ENCODE assay signal across 8 cellular contexts in genomic region chr1:51877434-51878306, GRCh38. TPM values are rescaled to one million over a fixed set of nuclear protein-coding genes. Genes with fewer than 3 reads are reported as not detected.
DNase-seq lines count a peak whose midpoint lies in the region; ATAC-seq and TF ChIP-seq lines count a peak whose summit lies in the region.

No MANE protein-coding gene starts in this region.

- WGBS in trophoblast cell (ENCODE audit: extremely low coverage, insufficient coverage, insufficient read length), result no CpG with 5 or more reads among the region's 20 CpGs

- H2BK5ac ChIP-seq in trophoblast cell (ENCODE audit: low read depth, low read length, poor library complexity), result peak overlapping the region; percentile 85

- peak overlapping the region; percentile 88 for H3K4me2 ChIP-seq in trophoblast cell (ENCODE audit: low read length)

- peaks cover 15% of the 10 kb centered on the region for H3K79me2 ChIP-seq in trophoblast cell (ENCODE audit: control insufficient read depth, insufficient read depth, low read length, poor library complexity)

- H4K91ac ChIP-seq in trophoblast cell (ENCODE audit: low read depth, low read length), result peak overlapping the region; percentile 84

- no peaks in the 10 kb centered on the region for H3K27me3 ChIP-seq in trophoblast cell (ENCODE audit: insufficient read depth, low read length)

- H4K12ac ChIP-seq in trophoblast cell (ENCODE audit: low read depth, low read length), result peak overlapping the region; percentile 84

- peaks cover 0 to 7% of the 10 kb centered on the region in 2 experiments for H3K4me1 ChIP-seq in trophoblast cell (ENCODE audit: control insufficient read depth in 1 of 2, insufficient read depth in 2 of 2, low read length in 2 of 2)

- peaks cover 1% of the 10 kb centered on the region for H3K9me3 ChIP-seq in trophoblast cell (ENCODE audit: insufficient read depth, low read depth, low read length)

- H3K79me1 ChIP-seq in trophoblast cell (ENCODE audit: low read length), result peaks cover 10% of the 10 kb centered on the region

- H2BK12ac ChIP-seq in trophoblast cell (ENCODE audit: low read length), result no peak overlapping the region

- H3K9ac ChIP-seq in trophoblast cell (ENCODE audit: low read length), result peak overlapping the region; percentile 88

- H3K4ac ChIP-seq in trophoblast cell (ENCODE audit: low read depth, low read length), result peak overlapping the region; percentile 88

- H3K27ac ChIP-seq in trophoblast cell (ENCODE audit: low read depth, low read length), result peak overlapping the region; percentile 88

- H2AFZ ChIP-seq in trophoblast cell (ENCODE audit: insufficient read depth, low read length, poor library complexity), result peak overlapping the region; percentile 92

- peaks cover 4 to 7% of the 10 kb centered on the region in 2 experiments for H3K36me3 ChIP-seq in trophoblast cell (ENCODE audit: control insufficient read depth in 1 of 2, insufficient read depth in 2 of 2, low read length in 2 of 2)

- peak overlapping the region; percentile 91 for H3K18ac ChIP-seq in trophoblast cell (ENCODE audit: low read length)

- peak overlapping the region; percentile 69 for H2BK120ac ChIP-seq in trophoblast cell (ENCODE audit: insufficient read depth, low read length, poor library complexity)

- H3K14ac ChIP-seq in trophoblast cell (ENCODE audit: low read length), result peak overlapping the region; percentile 83

- no peak overlapping the region for H3K23ac ChIP-seq in trophoblast cell (ENCODE audit: low read length)

- ATAC-seq in HG02852 (IDR thresholded peaks at IDR 0.05; ENCODE audit: unreplicated experiment), result peak; percentile 1

- DNase-seq in NCI-H2171 treated with DMSO at 0.1 percent for 48 hours (lab: John Stamatoyannopoulos, UW), result peak; percentile 47
- DNase-seq in NCI-H2171 (lab: John Stamatoyannopoulos, UW), result no peak
- peak; percentile 1 for DNase-seq in T-helper 9 cell
- peak; percentile 44 for DNase-seq in fibroblast of pulmonary artery (ENCODE audit: low read depth)
- DNase-seq in trophoblast cell, result peak in 1 of 2 donors; percentile 36
- DNase-seq in NCI-H446 (lab: John Stamatoyannopoulos, UW), result no peak
- DNase-seq in mucosa of gallbladder (ENCODE audit: low spot score), result no peak

- TF ChIP-seq CTCF in fibroblast of pulmonary artery (IDR thresholded peaks at IDR 0.05; ENCODE audit: low read length, missing control alignments), result no peak

- peak overlapping the region; percentile 100 for H3K4me3 ChIP-seq in fibroblast of pulmonary artery (replicated peaks; ENCODE audit: low read depth, low read length)
- H3K4me3 ChIP-seq in trophoblast cell (ENCODE audit: low read depth, low read length), result peak overlapping the region; percentile 81

- H2AK5ac ChIP-seq in trophoblast cell (ENCODE audit: low read length), result peak overlapping the region; percentile 47

- H4K8ac ChIP-seq in trophoblast cell (ENCODE audit: low read depth, low read length), result peak overlapping the region; percentile 86

RNA-seq across cellular contexts. Expression of gene NRDC, which starts 0.9 kb away (rescaled TPM):
- polyA plus RNA-seq in trophoblast cell (2013), result 109 and 113 TPM in 2 replicates
- 112 TPM for total RNA-seq in mucosa of gallbladder

Comparison
In these comparisons a context has a peak if more than half of its experiments do, and no peak if none do; other contexts are left out.
1. DNase-seq: peak in NCI-H2171 treated with DMSO at 0.1 percent for 48 hours (single experiment), T-helper 9 cell (single experiment) and fibroblast of pulmonary artery (single experiment); none in NCI-H2171 (single experiment), NCI-H446 (0 of 2) and mucosa of gallbladder (single experiment).